Comparison of ENCODE assay signal across 20 cellular contexts in the genomic region with DNA sequence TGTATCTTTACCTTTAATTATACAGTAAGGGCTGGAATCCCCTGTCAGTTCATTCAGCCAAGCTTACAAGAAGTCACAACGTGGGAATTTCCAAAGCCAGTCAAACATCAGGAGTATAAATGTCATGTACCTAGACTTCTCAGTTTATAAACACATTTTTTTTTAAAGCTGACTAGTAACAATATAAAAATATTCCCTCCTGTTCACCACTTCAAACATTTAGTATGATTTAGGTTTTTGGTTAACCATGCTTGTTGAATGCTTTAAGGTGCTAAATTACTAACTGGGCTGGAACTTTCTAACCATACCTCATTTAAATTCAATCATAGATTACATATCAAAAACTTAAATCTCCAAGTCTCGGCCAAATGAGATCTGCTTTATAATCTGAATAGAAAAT. TPM values are rescaled to one million over a fixed set of nuclear protein-coding genes. Genes with fewer than 3 reads are reported as not detected.
DNase-seq lines count a peak whose midpoint lies in the region; ATAC-seq, FAIRE-seq and TF ChIP-seq lines count a peak whose summit lies in the region.
"Had no signal": no experiment of that assay in that cellular context is flagged by ENCODE, and none has a peak within 500 bp of the region (broad histone marks: within the 10 kb centered on the region; RNA-seq: fewer than 3 reads in every experiment).

No MANE protein-coding gene starts in this region.

- SMC1A ChIA-PET in GM12878 (lab: Charles Lee; ENCODE audit: uncharacterized antibody, unreplicated experiment): interaction anchor here (0.9 to 1.2 kb wide), 4 partner anchors 16 to 45 kb away, joined by 3 to 4 read pairs (median 3); no protein-coding TSS in a partner anchor

- ATAC-seq in GM12878: no peak; the same call in 2 of the 3 replicates
- ATAC-seq in natural killer cell treated with Interleukin-12 subunit alpha and Interleukin-12 subunit beta and Interleukin-15 and Interleukin-18, amount 100 ng/mL, for 72 hours: peak; percentile 45 to 65
- ATAC-seq in HG02981 (IDR thresholded peaks at IDR 0.05; ENCODE audit: unreplicated experiment): no peak
- ATAC-seq in GM18867 (IDR thresholded peaks at IDR 0.05; ENCODE audit: unreplicated experiment): no peak
- ATAC-seq: heart right ventricle, right cardiac atrium had no signal

- POLR2A ChIA-PET in CD8-positive, alpha-beta memory T cell (lab: Charles Lee): interaction anchor here (1.0 kb wide), 2 partner anchors 43 to 45 kb away, joined by 3 to 6 read pairs; no protein-coding TSS in a partner anchor
- POLR2A ChIA-PET in GM12878 (lab: Charles Lee): no interaction called here

- no peaks in the 10 kb centered on the region for H3K27me3 ChIP-seq in CD8-positive, alpha-beta memory T cell (ENCODE audit: insufficient read depth, low read length, poor library complexity, severe bottlenecking)
- H3K27me3 ChIP-seq in GM12878 (replicated peaks in 1 of 2; ENCODE audit: control insufficient read depth in 2 of 2, insufficient read depth in 2 of 2, low read length in 1 of 2): no peaks in the 10 kb centered on the region
- H3K27me3 ChIP-seq: ascending aorta, heart right ventricle, neutrophil had no signal

- no peak overlapping the region for H3K27ac ChIP-seq in CD8-positive, alpha-beta memory T cell (ENCODE audit: low read depth, low read length)
- H3K27ac ChIP-seq in GM12878 (ENCODE audit: control insufficient read depth, insufficient read depth): no peak overlapping the region
- H3K27ac ChIP-seq: ascending aorta, neutrophil had no signal

- H3K27me3 Mint-ChIP-seq in activated CD4-positive, alpha-beta T cell treated with anti-CD3 and anti-CD28 coated beads, Interleukin-2, amount 10 ng/mL, durations not matched to agents 24 days and 14 days: no peaks in the 10 kb centered on the region
- no peaks in the 10 kb centered on the region for H3K27me3 Mint-ChIP-seq in CD8-positive, alpha-beta memory T cell
- H3K27me3 Mint-ChIP-seq in natural killer cell treated with Interleukin-12 subunit alpha and Interleukin-12 subunit beta and Interleukin-15 and Interleukin-18, amount 100 ng/mL, for 72 hours: no peaks in the 10 kb centered on the region
- H3K27me3 Mint-ChIP-seq: type B pancreatic cell had no signal

- peaks cover 5% of the 10 kb centered on the region for H4K20me1 ChIP-seq in GM12878 (ENCODE audit: control insufficient read depth, insufficient read depth)

- BruUV-seq in GM12878 (replicated peaks; lab: Mats Ljungman, UMichigan): no TSS peak

- peak overlapping the region; percentile 83 for H3K27ac Mint-ChIP-seq in activated CD4-positive, alpha-beta T cell treated with anti-CD3 and anti-CD28 coated beads, Interleukin-2, amount 10 ng/mL, durations not matched to agents 24 days and 14 days
- H3K27ac Mint-ChIP-seq in CD8-positive, alpha-beta memory T cell: peak overlapping the region; percentile 43 to 88 (median 69)
- H3K27ac Mint-ChIP-seq in natural killer cell treated with Interleukin-12 subunit alpha and Interleukin-12 subunit beta and Interleukin-15 and Interleukin-18, amount 100 ng/mL, for 72 hours: peak overlapping the region; percentile 69 to 79
- H3K27ac Mint-ChIP-seq: type B pancreatic cell had no signal

- CTCF ChIA-PET in CD8-positive, alpha-beta memory T cell (lab: Charles Lee): interaction anchor here (1.0 to 2.2 kb wide), 3 partner anchors 10 to 44 kb away, joined by 3 to 10 read pairs (median 3); a partner anchor contains a TSS
- CTCF ChIA-PET in GM12878 (lab: Yijun Ruan, JAX): interaction anchor here (0.6 to 1.0 kb wide), 2 partner anchors 99 to 654 kb away, joined by 3 read pairs; no protein-coding TSS in a partner anchor

- intact Hi-C loops in activated CD4-positive, alpha-beta T cell treated with anti-CD3 and anti-CD28 coated beads, Interleukin-2, amount 10 ng/mL, durations not matched to agents 24 days and 14 days (cut with micrococcal nuclease): loop anchor here (1.0 to 10.0 kb wide), 7 partner anchors 10 to 472 kb away; no protein-coding TSS in a partner anchor
- intact Hi-C loops in GM12878 (cut with micrococcal nuclease; ENCODE audit: unreplicated experiment): no loop called here

- H2AFZ ChIP-seq in GM12878 (ENCODE audit: control insufficient read depth, low read depth, low read length): no peak overlapping the region

- no peak for DNase-seq in activated CD4-positive, alpha-beta T cell treated with anti-CD3 and anti-CD28 coated beads, Interleukin-2, amount 10 ng/mL, durations not matched to agents 24 days and 14 days
- no peak for DNase-seq in activated CD4-positive, alpha-beta T cell treated with anti-CD3 and anti-CD28 coated beads, Interleukin-2, amount 50 U/mL, for 4 hours
- peak in 2 of 5 donors; percentile 35 to 51 for DNase-seq in CD8-positive, alpha-beta memory T cell
- DNase-seq in GM12878 (ENCODE audit: low read depth, low spot score) (no peak), NCI-H1694 treated with DMSO at 0.1 percent for 48 hours (lab: John Stamatoyannopoulos, UW) (no peak)
- no peak for DNase-seq in natural killer cell treated with Interleukin-12 subunit alpha and Interleukin-12 subunit beta and Interleukin-15 and Interleukin-18, amount 100 ng/mL, for 72 hours (ENCODE audit: low spot score)
- DNase-seq: cortex of kidney; heart right ventricle; NCI-H2029 treated with DMSO at 0.1 percent for 48 hours; NCI-H526; right cardiac atrium; stimulated activated CD4-positive, alpha-beta T cell treated with anti-CD3 and anti-CD28 coated beads, Interleukin-2, amount 100 ng/mL, for 24 hours; stimulated activated CD8-positive, alpha-beta memory T cell treated with anti-CD3 and anti-CD28 coated beads, Interleukin-4, amount 100 ng/mL, for 48 hours had no signal

- 2% methylated on average over 2 of the region's 2 CpGs for whole genome bisulfite sequencing in GM12878 (ENCODE audit: insufficient coverage, insufficient replicate concordance, low lambda C conversion rate, missing lambda C conversion rate)

- no peak for TF ChIP-seq EP300 in GM12878 (IDR thresholded peaks at IDR 0.05; ENCODE audit: borderline replicate concordance in 1 of 2, control insufficient read depth in 1 of 2, low read depth in 2 of 2, low read length in 2 of 2)

- no peak for TF ChIP-seq CTCF in GM12878 (IDR thresholded peaks at IDR 0.05 in 2 of 3, conservative IDR thresholded peaks at IDR 0.05 in 1 of 3; ENCODE audit: control insufficient read depth in 2 of 3, extremely low read depth in 1 of 3, insufficient read depth in 1 of 3, low read depth in 3 of 3, low read length in 3 of 3)

- H3K9ac ChIP-seq in GM12878 (ENCODE audit: control insufficient read depth, insufficient read depth, low read length): no peak overlapping the region

- no peak for TF ChIP-seq RAD21 in GM12878 (IDR thresholded peaks at IDR 0.05; ENCODE audit: insufficient read depth, low read depth, low read length)

- in situ Hi-C loops in GM12878 (cut with MboI): no loop called here

- FAIRE-seq in GM12878 (lab: Jason Lieb, UNC): no peak
- FAIRE-seq: keratinocyte had no signal

- RAD21 ChIA-PET in GM12878 (lab: Charles Lee; ENCODE audit: unreplicated experiment): interaction anchor here (1.1 to 1.5 kb wide), 3 partner anchors 24 to 40 kb away, joined by 3 to 4 read pairs (median 3); no protein-coding TSS in a partner anchor

- TF ChIP-seq POLR2A in GM12878 (IDR thresholded peaks at IDR 0.05; ENCODE audit: low read depth, low read length): no peak

- H3K4me1 Mint-ChIP-seq in activated CD4-positive, alpha-beta T cell treated with anti-CD3 and anti-CD28 coated beads, Interleukin-2, amount 10 ng/mL, durations not matched to agents 24 days and 14 days: peaks cover 66% of the 10 kb centered on the region
- peaks cover 93 to 100% (median 100%) of the 10 kb centered on the region in 3 donors for H3K4me1 Mint-ChIP-seq in CD8-positive, alpha-beta memory T cell
- H3K4me1 Mint-ChIP-seq in natural killer cell treated with Interleukin-12 subunit alpha and Interleukin-12 subunit beta and Interleukin-15 and Interleukin-18, amount 100 ng/mL, for 72 hours (ENCODE audit: low read depth in 2 of 2): peaks cover 85 to 94% of the 10 kb centered on the region in 2 donors

- H3K4me1 ChIP-seq in CD8-positive, alpha-beta memory T cell (ENCODE audit: insufficient read depth, low read length): peaks cover 80% of the 10 kb centered on the region
- peaks cover 10% of the 10 kb centered on the region for H3K4me1 ChIP-seq in GM12878 (ENCODE audit: control insufficient read depth, insufficient read depth, low read length)
- H3K4me1 ChIP-seq: HAP-1 had no signal

- no peaks in the 10 kb centered on the region for H3K9me3 ChIP-seq in CD8-positive, alpha-beta memory T cell (ENCODE audit: low read length)
- H3K9me3 ChIP-seq in GM12878 (replicated peaks; ENCODE audit: control insufficient read depth, insufficient read depth, low read length): no peaks in the 10 kb centered on the region
- H3K9me3 ChIP-seq: ascending aorta, HAP-1, heart right ventricle, neutrophil had no signal

- H3K9me3 Mint-ChIP-seq in activated CD4-positive, alpha-beta T cell treated with anti-CD3 and anti-CD28 coated beads, Interleukin-2, amount 10 ng/mL, durations not matched to agents 24 days and 14 days: no peaks in the 10 kb centered on the region
- H3K9me3 Mint-ChIP-seq in CD8-positive, alpha-beta memory T cell: no peaks in the 10 kb centered on the region
- peaks cover 3% of the 10 kb centered on the region for H3K9me3 Mint-ChIP-seq in natural killer cell treated with Interleukin-12 subunit alpha and Interleukin-12 subunit beta and Interleukin-15 and Interleukin-18, amount 100 ng/mL, for 72 hours
- H3K9me3 Mint-ChIP-seq: type B pancreatic cell had no signal

- no peak overlapping the region for H3K4me3 ChIP-seq in CD8-positive, alpha-beta memory T cell (ENCODE audit: low read length)
- no peak overlapping the region for H3K4me3 ChIP-seq in GM12878
- H3K4me3 ChIP-seq: ascending aorta, HAP-1, heart right ventricle had no signal

- peak overlapping the region; percentile 48 for H3K4me3 Mint-ChIP-seq in activated CD4-positive, alpha-beta T cell treated with anti-CD3 and anti-CD28 coated beads, Interleukin-2, amount 10 ng/mL, durations not matched to agents 24 days and 14 days
- peak overlapping the region; percentile 41 to 73 (median 59) for H3K4me3 Mint-ChIP-seq in CD8-positive, alpha-beta memory T cell
- H3K4me3 Mint-ChIP-seq in natural killer cell treated with Interleukin-12 subunit alpha and Interleukin-12 subunit beta and Interleukin-15 and Interleukin-18, amount 100 ng/mL, for 72 hours: peak overlapping the region; percentile 77
- H3K4me3 Mint-ChIP-seq: type B pancreatic cell had no signal

- no peaks in the 10 kb centered on the region for H3K36me3 ChIP-seq in CD8-positive, alpha-beta memory T cell (ENCODE audit: insufficient read depth, low read length)
- H3K36me3 ChIP-seq in GM12878 (ENCODE audit: control insufficient read depth in 2 of 2, insufficient read depth in 2 of 2, low read length in 1 of 2): peaks cover 0 to 2% of the 10 kb centered on the region in 2 experiments; a peak in 2 of 4 replicates
- H3K36me3 ChIP-seq: ascending aorta, HAP-1, heart right ventricle had no signal

- H3K4me2 ChIP-seq in GM12878 (ENCODE audit: control insufficient read depth, insufficient read depth): no peak overlapping the region

- peaks cover 17% of the 10 kb centered on the region for H3K36me3 Mint-ChIP-seq in activated CD4-positive, alpha-beta T cell treated with anti-CD3 and anti-CD28 coated beads, Interleukin-2, amount 10 ng/mL, durations not matched to agents 24 days and 14 days (ENCODE audit: low read depth)
- peaks cover 0 to 24% (median 4%) of the 10 kb centered on the region in 3 donors for H3K36me3 Mint-ChIP-seq in CD8-positive, alpha-beta memory T cell
- H3K36me3 Mint-ChIP-seq in natural killer cell treated with Interleukin-12 subunit alpha and Interleukin-12 subunit beta and Interleukin-15 and Interleukin-18, amount 100 ng/mL, for 72 hours: peaks cover 2% of the 10 kb centered on the region
- H3K36me3 Mint-ChIP-seq: type B pancreatic cell had no signal

- peaks cover 12% of the 10 kb centered on the region for H3K79me2 ChIP-seq in GM12878 (ENCODE audit: control insufficient read depth, insufficient read depth, low read length)

RNA-seq across cellular contexts. Expression of a gene that starts 44.0 kb away (rescaled TPM):
- 86.5 and 86.6 TPM in 2 replicates for total RNA-seq in activated CD4-positive, alpha-beta T cell treated with anti-CD3 and anti-CD28 coated beads, Interleukin-2, amount 10 ng/mL, durations not matched to agents 24 days and 14 days
- 100 to 1,000 TPM; 106 to 108 TPM for total RNA-seq in CD8-positive, alpha-beta memory T cell
- 300 TPM for polyA plus RNA-seq in CD8-positive, alpha-beta memory T cell
- 45.7 and 49.2 TPM in 2 replicates for total RNA-seq in GM12878 (2013; cell fraction: nucleolus; rRNA removed)
- total RNA-seq in GM12878 (2014; rRNA removed) (31.5 and 33.7 TPM in 2 replicates), GM12878 (2014; rRNA removed; fragmentation: Illumina TruSeq; extraction: Trizol) (42.7 and 43.3 TPM in 2 replicates), GM12878 (2021) (42.7 and 42.8 TPM in 2 replicates)
- 36.2 TPM for polyA plus RNA-seq in GM12878 (2011; ENCODE audit: low read depth)
- polyA plus RNA-seq in GM12878 (2011; rRNA removed) (43.1 and 45.5 TPM in 2 replicates), GM12878 (2014; fragmentation: Illumina TruSeq; extraction: Trizol) (43.7 and 56.9 TPM in 2 replicates), GM12878 (2014; fragmentation: Nextera tagmentation; extraction: Ambion mirVana) (10 to 100 TPM in 1 of 2 experiments, 1 to 10 TPM in 1; 9.6 to 11.5 TPM), GM12878 (2014; rRNA removed) (23.3 and 25.3 TPM in 2 replicates), GM12878 (2016; fragmentation: Nextera tagmentation; extraction: Ambion mirVana) (10 to 100 TPM; 32.6 to 38.9 TPM)
- polyA plus RNA-seq in GM12878 (2011; cell fraction: cytosol; rRNA removed): 40.2 and 42.8 TPM in 2 replicates
- 80.6 and 83.7 TPM in 2 replicates for polyA plus RNA-seq in GM12878 (2011; cell fraction: nucleus; rRNA removed)
- polyA plus RNA-seq in GM12878 (2012): 45.2 and 50.6 TPM in 2 replicates
- 70.1 and 86.2 TPM in 2 replicates for polyA minus RNA-seq in GM12878 (2011; rRNA and poly(A)+ RNA removed)
- polyA minus RNA-seq in GM12878 (2011; cell fraction: cytosol; rRNA and poly(A)+ RNA removed): 30.5 and 37.0 TPM in 2 replicates
- polyA minus RNA-seq in GM12878 (2011; cell fraction: nucleus; rRNA and poly(A)+ RNA removed): 51.3 and 76.5 TPM in 2 replicates
- 100 to 1,000 TPM; 132 to 198 TPM for total RNA-seq in natural killer cell treated with Interleukin-12 subunit alpha and Interleukin-12 subunit beta and Interleukin-15 and Interleukin-18, amount 100 ng/mL, for 72 hours

Comparison
In these comparisons a context has a peak if more than half of its experiments do, and no peak if none do; other contexts are left out.
1. ATAC-seq: peak in natural killer cell treated with Interleukin-12 subunit alpha and Interleukin-12 subunit beta and Interleukin-15 and Interleukin-18, amount 100 ng/mL, for 72 hours (2 of 2); none in GM12878 (single experiment), HG02981 (single experiment) and GM18867 (single experiment).
2. Peak in every context shown above with its lines, with median percentiles within 50 percentile points of each other: H3K27ac Mint-ChIP-seq and H3K4me3 Mint-ChIP-seq.